Comparison of ENCODE assay signal across 1 cellular context in the genomic region with DNA sequence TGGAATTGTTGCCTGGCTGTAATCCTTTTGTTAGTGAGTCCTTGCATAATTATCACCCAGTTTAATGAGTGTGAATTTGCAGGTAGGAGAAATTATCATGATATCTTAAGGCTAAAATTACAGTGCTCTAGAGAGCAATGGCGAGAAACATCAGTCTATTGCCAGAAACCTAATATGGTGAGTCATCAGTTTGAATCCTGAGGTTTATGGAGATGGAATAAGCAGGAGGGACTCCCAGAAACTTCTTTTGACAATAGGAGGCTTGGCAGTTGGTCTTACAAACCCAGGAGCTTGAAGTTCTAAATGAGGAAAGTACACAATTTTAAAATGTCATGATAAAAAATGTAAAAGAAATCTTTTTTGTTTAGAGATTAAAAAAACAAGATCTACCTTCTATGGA.
A peak's percentile ranks its signal among the peaks of the same experiment; 100 is the strongest.
TF ChIP-seq lines count a peak whose summit lies in the region.

No MANE protein-coding gene starts in this region.

TF ChIP-seq in K562, 482 proteins besides CTCF, POLR2A, EP300 and RAD21 (continued from another document):
- TF ChIP-seq POLR3A (IDR thresholded peaks at IDR 0.05; ENCODE audit: borderline replicate concordance, extremely low read depth, insufficient read depth, insufficient read length) (no peak), RBBP5 (IDR thresholded peaks at IDR 0.05; ENCODE audit: borderline replicate concordance, insufficient read depth, low read length, poor library complexity, severe bottlenecking) (no peak), ZNF3 (CRISPR knock-in tag; IDR thresholded peaks at IDR 0.05) (no peak), IRF2 (CRISPR knock-in tag; IDR thresholded peaks at IDR 0.05) (no peak), NBN (IDR thresholded peaks at IDR 0.05; ENCODE audit: low read depth) (no peak), ELF2 (CRISPR knock-in tag; IDR thresholded peaks at IDR 0.05) (no peak), ZFPM2 (CRISPR knock-in tag; IDR thresholded peaks at IDR 0.05) (no peak), CHCHD3 (CRISPR knock-in tag; IDR thresholded peaks at IDR 0.05) (no peak), CTBP1 (IDR thresholded peaks at IDR 0.05; ENCODE audit: borderline replicate concordance) (no peak), NFE2L1 (tag; IDR thresholded peaks at IDR 0.05; ENCODE audit: borderline replicate concordance, low read depth) (no peak), DMBX1 (CRISPR knock-in tag; IDR thresholded peaks at IDR 0.05; ENCODE audit: borderline replicate concordance) (no peak), TBL1XR1 (IDR thresholded peaks at IDR 0.05; ENCODE audit: low read length in 2 of 2) (no peak), SOX6 (IDR thresholded peaks at IDR 0.05) (no peak), SMARCA5 (IDR thresholded peaks at IDR 0.05) (no peak), ZNF146 (CRISPR knock-in tag; IDR thresholded peaks at IDR 0.05; ENCODE audit: unreplicated experiment) (no peak), MAFG (tag; conservative IDR thresholded peaks at IDR 0.05) (peak; percentile 74), ZFP1 (CRISPR knock-in tag; IDR thresholded peaks at IDR 0.05) (no peak), C11orf30 (IDR thresholded peaks at IDR 0.05; ENCODE audit: low read depth) (peak; percentile 85), KDM5B (IDR thresholded peaks at IDR 0.05; ENCODE audit: insufficient replicate concordance, low read depth, low read length) (no peak), PTBP1 (IDR thresholded peaks at IDR 0.05; ENCODE audit: low read depth, low read length) (no peak), ETV1 (tag; conservative IDR thresholded peaks at IDR 0.05; ENCODE audit: low read depth) (no peak)
- TF ChIP-seq, protein P1, sequence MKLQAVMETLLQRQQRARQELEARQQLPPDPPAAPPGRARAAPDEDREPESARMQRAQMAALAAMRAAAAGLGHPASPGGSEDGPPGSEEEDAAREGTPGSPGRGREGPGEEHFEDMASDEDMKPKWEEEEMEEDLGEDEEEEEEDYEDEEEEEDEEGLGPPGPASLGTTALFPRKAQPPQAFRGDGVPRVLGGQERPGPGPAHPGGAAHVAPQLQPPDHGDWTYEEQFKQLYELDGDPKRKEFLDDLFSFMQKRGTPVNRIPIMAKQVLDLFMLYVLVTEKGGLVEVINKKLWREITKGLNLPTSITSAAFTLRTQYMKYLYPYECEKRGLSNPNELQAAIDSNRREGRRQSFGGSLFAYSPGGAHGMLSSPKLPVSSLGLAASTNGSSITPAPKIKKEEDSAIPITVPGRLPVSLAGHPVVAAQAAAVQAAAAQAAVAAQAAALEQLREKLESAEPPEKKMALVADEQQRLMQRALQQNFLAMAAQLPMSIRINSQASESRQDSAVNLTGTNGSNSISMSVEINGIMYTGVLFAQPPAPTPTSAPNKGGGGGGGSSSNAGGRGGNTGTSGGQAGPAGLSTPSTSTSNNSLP (IDR thresholded peaks at IDR 0.05; ENCODE audit: borderline replicate concordance, low read depth, low read length), result no peak
- TF ChIP-seq, protein P2, sequence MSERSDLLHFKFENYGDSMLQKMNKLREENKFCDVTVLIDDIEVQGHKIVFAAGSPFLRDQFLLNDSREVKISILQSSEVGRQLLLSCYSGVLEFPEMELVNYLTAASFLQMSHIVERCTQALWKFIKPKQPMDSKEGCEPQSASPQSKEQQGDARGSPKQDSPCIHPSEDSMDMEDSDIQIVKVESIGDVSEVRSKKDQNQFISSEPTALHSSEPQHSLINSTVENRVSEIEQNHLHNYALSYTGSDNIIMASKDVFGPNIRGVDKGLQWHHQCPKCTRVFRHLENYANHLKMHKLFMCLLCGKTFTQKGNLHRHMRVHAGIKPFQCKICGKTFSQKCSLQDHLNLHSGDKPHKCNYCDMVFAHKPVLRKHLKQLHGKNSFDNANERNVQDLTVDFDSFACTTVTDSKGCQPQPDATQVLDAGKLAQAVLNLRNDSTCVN (CRISPR knock-in tag; IDR thresholded peaks at IDR 0.05), result no peak
- TF ChIP-seq, protein P3, sequence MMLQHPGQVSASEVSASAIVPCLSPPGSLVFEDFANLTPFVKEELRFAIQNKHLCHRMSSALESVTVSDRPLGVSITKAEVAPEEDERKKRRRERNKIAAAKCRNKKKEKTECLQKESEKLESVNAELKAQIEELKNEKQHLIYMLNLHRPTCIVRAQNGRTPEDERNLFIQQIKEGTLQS (IDR thresholded peaks at IDR 0.05), result peak; percentile 83
- TF ChIP-seq, protein P3 (CRISPR knock-in tag; conservative IDR thresholded peaks at IDR 0.05), result no peak
- TF ChIP-seq, protein P4, sequence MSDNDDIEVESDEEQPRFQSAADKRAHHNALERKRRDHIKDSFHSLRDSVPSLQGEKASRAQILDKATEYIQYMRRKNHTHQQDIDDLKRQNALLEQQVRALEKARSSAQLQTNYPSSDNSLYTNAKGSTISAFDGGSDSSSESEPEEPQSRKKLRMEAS (CRISPR knock-in tag; IDR thresholded peaks at IDR 0.05), result no peak
TF ChIP-seq in K562: peak in this region for 8.
